In genomic region chr1:15701784-15702183, GRCh38 we compare ENCODE assay signal across 27 cellular contexts. TPM values are rescaled to one million over a fixed set of nuclear protein-coding genes. Genes with fewer than 3 reads are reported as not detected.
DNase-seq lines count a peak whose midpoint lies in the region; ATAC-seq, FAIRE-seq and TF ChIP-seq lines count a peak whose summit lies in the region.
"Had no signal": no experiment of that assay in that cellular context is flagged by ENCODE, and none has a peak within 500 bp of the region (broad histone marks: within the 10 kb centered on the region; RNA-seq: fewer than 3 reads in every experiment).

No MANE protein-coding gene starts in this region.

- no peak overlapping the region for H2AK9ac ChIP-seq in IMR-90 (replicated peaks; ENCODE audit: low read depth, low read length, poor library complexity)

- no peak for ATAC-seq in IMR-90 (ENCODE audit: low read depth)
- ATAC-seq in CD4-positive, alpha-beta T cell (ENCODE audit: poor library complexity): no peak
- ATAC-seq: effector memory CD8-positive, alpha-beta T cell had no signal

- H3K23ac ChIP-seq in IMR-90 (ENCODE audit: low read depth, low read length) (no peak overlapping the region), neuronal stem cell (ENCODE audit: low read depth, low read length, poor library complexity) (no peak overlapping the region)

- dilution Hi-C loops in IMR-90 (cut with HindIII; ENCODE audit: low sequenced_read_pairs, unreplicated experiment): no loop called here

- no peak for TF ChIP-seq CTCF in IMR-90 (conservative IDR thresholded peaks at IDR 0.05; ENCODE audit: low read depth, low read length)
- no peak for TF ChIP-seq CTCF in bronchial epithelial cell (IDR thresholded peaks at IDR 0.05; ENCODE audit: insufficient read depth, low read length, severe bottlenecking)
- no peak for TF ChIP-seq CTCF in tibial artery (IDR thresholded peaks at IDR 0.05)
- no peak for TF ChIP-seq CTCF in CD4-positive, alpha-beta T cell (IDR thresholded peaks at IDR 0.05)

- no peak overlapping the region for H3K4me3 ChIP-seq in IMR-90 (ENCODE audit: insufficient read depth, low read depth, low read length)
- H3K4me3 ChIP-seq in bronchial epithelial cell (ENCODE audit: low read depth, low read length): no peak overlapping the region
- no peak overlapping the region for H3K4me3 ChIP-seq in neuronal stem cell (ENCODE audit: low read length in 2 of 2)
- no peak overlapping the region for H3K4me3 ChIP-seq in tibial artery
- H3K4me3 ChIP-seq: esophagus muscularis mucosa, lung, SK-N-MC had no signal

- H4K5ac ChIP-seq in IMR-90 (ENCODE audit: low read depth, low read length): no peak overlapping the region

- no peak overlapping the region for H3K9ac ChIP-seq in IMR-90 (ENCODE audit: low read depth, low read length)
- H3K9ac ChIP-seq in neuronal stem cell (ENCODE audit: low read depth, low read length, poor library complexity): no peak overlapping the region

- peaks cover 28% of the 10 kb centered on the region for H4K20me1 ChIP-seq in IMR-90 (ENCODE audit: insufficient read depth, low read length)

- 80% methylated on average over 2 of the region's 8 CpGs; no CpG with 5 or more reads in 1 of the 2 experiments for WGBS in IMR-90 (ENCODE audit: extremely low coverage in 2 of 2, insufficient read length in 1 of 2), 2 experiments
- no CpG with 5 or more reads among the region's 8 CpGs for WGBS in neuronal stem cell (ENCODE audit: extremely low coverage in 2 of 2, insufficient read length in 2 of 2, insufficient replicate concordance in 1 of 2), 2 donors

- H2BK15ac ChIP-seq in IMR-90 (ENCODE audit: low read depth, low read length) (no peak overlapping the region), neuronal stem cell (ENCODE audit: low read length) (no peak overlapping the region)

- H4K91ac ChIP-seq in IMR-90 (ENCODE audit: insufficient read depth, low read depth, low read length): no peak overlapping the region
- no peak overlapping the region for H4K91ac ChIP-seq in neuronal stem cell (ENCODE audit: low read depth, low read length, poor library complexity)

- no peak for TF ChIP-seq POLR2A in IMR-90 (IDR thresholded peaks at IDR 0.05; ENCODE audit: low read depth, low read length)

- no peak overlapping the region for H3K27ac Mint-ChIP-seq in CD4-positive, alpha-beta T cell
- H3K27ac Mint-ChIP-seq: CD4-positive, CD25-positive, alpha-beta regulatory T cell had no signal

- in situ Hi-C loops in IMR-90 (cut with MboI; ENCODE audit: low sequenced_read_pairs): no loop called here

- no TSS peak for BruUV-seq in IMR-90 (replicated peaks; lab: Mats Ljungman, UMichigan)

- H3K4me3 Mint-ChIP-seq in CD4-positive, alpha-beta T cell: no peak overlapping the region
- H3K4me3 Mint-ChIP-seq: brain; CD4-positive, CD25-positive, alpha-beta regulatory T cell; effector memory CD8-positive, alpha-beta T cell had no signal

- H3K27me3 Mint-ChIP-seq in CD4-positive, alpha-beta T cell: no peaks in the 10 kb centered on the region
- H3K27me3 Mint-ChIP-seq: CD4-positive, CD25-positive, alpha-beta regulatory T cell; effector memory CD8-positive, alpha-beta T cell had no signal

- H3K36me3 ChIP-seq in IMR-90 (ENCODE audit: control insufficient read depth, insufficient read depth, low read length): peaks cover 2% of the 10 kb centered on the region; the same call in 1 of the 2 replicates
- H3K36me3 ChIP-seq in bronchial epithelial cell (ENCODE audit: control insufficient read depth, insufficient read depth, low read length): peaks cover 11% of the 10 kb centered on the region
- H3K36me3 ChIP-seq in neuronal stem cell (replicated peaks in 1 of 2; ENCODE audit: control insufficient read depth in 2 of 2, insufficient read depth in 2 of 2, low read length in 2 of 2): peaks cover 0 to 16% of the 10 kb centered on the region in 2 donors
- peaks cover 0 to 18% (median 0%) of the 10 kb centered on the region in 3 donors for H3K36me3 ChIP-seq in tibial artery

- H2BK5ac ChIP-seq in IMR-90 (ENCODE audit: low read depth, low read length, poor library complexity, severe bottlenecking): no peak overlapping the region
- no peak overlapping the region for H2BK5ac ChIP-seq in neuronal stem cell (ENCODE audit: low read length)

- H3K27ac ChIP-seq in IMR-90 (ENCODE audit: insufficient read depth, low read length) (no peak overlapping the region), neuronal stem cell (replicated peaks; ENCODE audit: low read length) (no peak overlapping the region), tibial artery (peak overlapping the region; percentile 82 to 91)
- H3K27ac ChIP-seq in CD4-positive, alpha-beta T cell (ENCODE audit: low read depth, low read length): no peak overlapping the region
- H3K27ac ChIP-seq: neutrophil, SK-N-MC had no signal

- peaks cover 21% of the 10 kb centered on the region for H3K36me3 Mint-ChIP-seq in CD4-positive, alpha-beta T cell (ENCODE audit: low read depth)

- peak; percentile 80 for FAIRE-seq in bronchial epithelial cell (lab: Jason Lieb, UNC)
- FAIRE-seq: colon had no signal

- no peak overlapping the region for H2BK20ac ChIP-seq in IMR-90 (ENCODE audit: low read depth, low read length)

- no peaks in the 10 kb centered on the region for H3K9me3 Mint-ChIP-seq in CD4-positive, alpha-beta T cell
- H3K9me3 Mint-ChIP-seq: effector memory CD8-positive, alpha-beta T cell had no signal

- no peak overlapping the region for H3K56ac ChIP-seq in IMR-90 (ENCODE audit: extremely low read depth, insufficient read depth, low read length)

- H3K4me2 ChIP-seq in IMR-90 (ENCODE audit: low read depth, low read length) (no peak overlapping the region), neuronal stem cell (ENCODE audit: insufficient read depth, low read length, poor library complexity, severe bottlenecking) (no peak overlapping the region)

- H3K4ac ChIP-seq in IMR-90 (ENCODE audit: low read depth, low read length) (no peak overlapping the region), neuronal stem cell (ENCODE audit: low read length) (no peak overlapping the region)

- CTCF ChIA-PET in IMR-90 (lab: Yijun Ruan, JAX): no interaction called here
- CTCF ChIA-PET in CD4-positive, alpha-beta T cell (lab: Charles Lee): no interaction called here

- H3K14ac ChIP-seq in IMR-90 (replicated peaks; ENCODE audit: low read depth, low read length) (no peak overlapping the region), neuronal stem cell (ENCODE audit: low read length) (no peak overlapping the region)

- H3K9me1 ChIP-seq in IMR-90 (ENCODE audit: insufficient read depth, low read length): peaks cover 12% of the 10 kb centered on the region

- H3K4me1 ChIP-seq in IMR-90 (ENCODE audit: control insufficient read depth, insufficient read depth, low read length): peaks cover 15% of the 10 kb centered on the region; the same call in 1 of the 2 replicates
- H3K4me1 ChIP-seq in neuronal stem cell (ENCODE audit: control insufficient read depth in 2 of 2, insufficient read depth in 1 of 2, low read depth in 1 of 2, low read length in 2 of 2): peaks cover 0 to 5% of the 10 kb centered on the region in 2 donors
- peaks cover 0 to 74% (median 46%) of the 10 kb centered on the region in 4 donors for H3K4me1 ChIP-seq in tibial artery

- H2BK12ac ChIP-seq in neuronal stem cell (ENCODE audit: low read length): no peak overlapping the region

- H2AK5ac ChIP-seq in IMR-90 (ENCODE audit: low read depth, low read length) (no peak overlapping the region), neuronal stem cell (ENCODE audit: low read depth, low read length) (no peak overlapping the region)

- POLR2A ChIA-PET in IMR-90 (lab: Charles Lee; ENCODE audit: unreplicated experiment): no interaction called here
- POLR2A ChIA-PET in CD4-positive, alpha-beta T cell (lab: Charles Lee): no interaction called here

- H2AFZ ChIP-seq in IMR-90 (replicated peaks; ENCODE audit: low read length, poor library complexity): peak overlapping the region; percentile 23
- no peak overlapping the region for H2AFZ ChIP-seq in neuronal stem cell (ENCODE audit: low read length)

- H3K79me1 ChIP-seq in IMR-90 (ENCODE audit: low read depth in 1 of 2, low read length in 2 of 2): peaks cover 46 to 72% of the 10 kb centered on the region in 2 experiments
- H3K79me1 ChIP-seq in neuronal stem cell (ENCODE audit: low read depth, low read length): peaks cover 10% of the 10 kb centered on the region

- H3K9me3 ChIP-seq in IMR-90 (ENCODE audit: control insufficient read depth, insufficient read depth, low read length) (no peaks in the 10 kb centered on the region), neuronal stem cell (replicated peaks in 1 of 2; ENCODE audit: control insufficient read depth in 2 of 2, insufficient read depth in 1 of 2, low read depth in 1 of 2, low read length in 2 of 2) (peaks cover 0 to 2% of the 10 kb centered on the region in 2 donors), tibial artery (no peaks in the 10 kb centered on the region)
- H3K9me3 ChIP-seq in CD4-positive, alpha-beta T cell (ENCODE audit: control insufficient read depth, low read length): no peaks in the 10 kb centered on the region
- H3K9me3 ChIP-seq: esophagus muscularis mucosa, neutrophil had no signal

- H3K4me1 Mint-ChIP-seq in CD4-positive, alpha-beta T cell (ENCODE audit: low read depth): peaks cover 40% of the 10 kb centered on the region

- intact Hi-C loops in IMR-90 (cut with micrococcal nuclease): loop anchor here (5.0 kb wide), 2 partner anchors 84 to 104 kb away; partner anchors contain the start of gene DDI2
- intact Hi-C loops in tibial artery (cut with DNase I; ENCODE audit: low total_unique reads): no loop called here
- intact Hi-C loops in CD4-positive, alpha-beta T cell (cut with DNase I, micrococcal nuclease): no loop called here

- DNase-seq in IMR-90 (no peak), bronchial epithelial cell (ENCODE audit: low read depth) (no peak), neuronal stem cell (ENCODE audit: low spot score) (no peak), tibial artery (no peak), activated T-cell treated with anti-CD3 and anti-CD28 coated beads for 4 hours (no peak)
- DNase-seq in stimulated activated naive CD4-positive, alpha-beta T cell treated with Interleukin-2 at 50 U/mL for 16 hours (lab: John Stamatoyannopoulos, UW): no peak
- no peak for DNase-seq in CD4-positive, alpha-beta T cell
- DNase-seq: activated CD4-positive, alpha-beta T cell treated with anti-CD3 and anti-CD28 coated beads for 4 hours; activated naive CD4-positive, alpha-beta T cell; activated T-cell treated with anti-CD3 and anti-CD28 coated beads, Interleukin-2, amount 50 U/mL, for 48 hours; CD4-positive, CD25-positive, alpha-beta regulatory T cell; DMS 273 treated with DMSO at 0.1 percent for 48 hours; effector memory CD8-positive, alpha-beta T cell; KG1; NCI-H526 treated with DMSO at 0.1 percent for 48 hours; T-helper 2 cell had no signal

- TF ChIP-seq RAD21 in IMR-90 (IDR thresholded peaks at IDR 0.05; ENCODE audit: low read length): no peak

- H3K18ac ChIP-seq in IMR-90 (ENCODE audit: low read depth, low read length) (no peak overlapping the region), neuronal stem cell (ENCODE audit: low read length) (peak overlapping the region; percentile 38)

- H3K27me3 ChIP-seq in IMR-90 (ENCODE audit: control insufficient read depth, insufficient read depth, low read length): no peaks in the 10 kb centered on the region
- H3K27me3 ChIP-seq in bronchial epithelial cell (ENCODE audit: control insufficient read depth, insufficient read depth, low read length): no peaks in the 10 kb centered on the region
- no peaks in the 10 kb centered on the region for H3K27me3 ChIP-seq in neuronal stem cell (ENCODE audit: control insufficient read depth in 3 of 3, insufficient read depth in 3 of 3, low read depth in 1 of 3, low read length in 3 of 3)
- H3K27me3 ChIP-seq in tibial artery: no peaks in the 10 kb centered on the region
- H3K27me3 ChIP-seq in CD4-positive, alpha-beta T cell (ENCODE audit: control insufficient read depth, insufficient read depth, low read length): no peaks in the 10 kb centered on the region
- H3K27me3 ChIP-seq: esophagus muscularis mucosa, neutrophil had no signal

- H4K8ac ChIP-seq in IMR-90 (ENCODE audit: low read depth in 2 of 2, low read length in 2 of 2) (no peak overlapping the region), neuronal stem cell (ENCODE audit: low read depth, low read length) (no peak overlapping the region)

- H2BK120ac ChIP-seq in IMR-90 (ENCODE audit: low read depth, low read length): no peak overlapping the region
- H2BK120ac ChIP-seq in neuronal stem cell (ENCODE audit: low read depth, low read length): no peak overlapping the region

RNA-seq across cellular contexts. Expression of gene PLEKHM2, which starts 17.7 kb away (rescaled TPM):
- total RNA-seq in IMR-90 (2012; rRNA removed) (23.1 and 24.7 TPM in 2 replicates), bronchial epithelial cell (52.0 and 60.6 TPM in 2 replicates)
- polyA plus RNA-seq in IMR-90 (2012; rRNA removed): 48.0 and 51.2 TPM in 2 replicates
- polyA plus RNA-seq in IMR-90 (2012; cell fraction: cytosol; rRNA removed): 36.8 and 54.1 TPM in 2 replicates
- polyA plus RNA-seq in IMR-90 (2012; cell fraction: nucleus; rRNA removed; ENCODE audit: low replicate concordance): 90.9 and 180 TPM in 2 replicates
- 40.8 TPM for polyA plus RNA-seq in neuronal stem cell (2013, experiment 1 of 2)
- polyA plus RNA-seq in neuronal stem cell (2013, experiment 2 of 2): 41.5 TPM
- total RNA-seq in CD4-positive, alpha-beta T cell: 10 to 100 TPM; 77.5 to 82.0 TPM

RNA-seq across cellular contexts. Expression of gene SLC25A34, which starts 34.3 kb away (rescaled TPM):
- total RNA-seq in IMR-90 (2012; rRNA removed) (under 0.01 TPM in 1 of 2 replicates, not detected in the other), bronchial epithelial cell (under 0.01 and 0.38 TPM in 2 replicates)
- polyA plus RNA-seq in IMR-90 (2012; rRNA removed): 0.72 and 1.1 TPM in 2 replicates
- 0.08 and 0.45 TPM in 2 replicates for polyA plus RNA-seq in IMR-90 (2012; cell fraction: cytosol; rRNA removed)
- polyA plus RNA-seq in IMR-90 (2012; cell fraction: nucleus; rRNA removed; ENCODE audit: low replicate concordance): 5.3 and 9.5 TPM in 2 replicates
- polyA plus RNA-seq in neuronal stem cell (2013, experiment 1 of 2): 0.33 TPM
- 0.32 TPM for polyA plus RNA-seq in neuronal stem cell (2013, experiment 2 of 2)
- total RNA-seq in CD4-positive, alpha-beta T cell: 1 to 10 TPM; 1.9 to 2.8 TPM
- polyA plus RNA-seq: CD4-positive, CD25-positive, alpha-beta regulatory T cell had no signal

RNA-seq across cellular contexts. Expression of gene TMEM82, which starts 40.5 kb away (rescaled TPM):
- total RNA-seq in IMR-90 (2012; rRNA removed) (not detected in 2 replicates), bronchial epithelial cell (not detected in 2 replicates)
- not detected in 2 replicates for polyA plus RNA-seq in IMR-90 (2012; rRNA removed)
- not detected in 2 replicates for polyA plus RNA-seq in IMR-90 (2012; cell fraction: cytosol; rRNA removed)
- not detected in 2 replicates for polyA plus RNA-seq in IMR-90 (2012; cell fraction: nucleus; rRNA removed; ENCODE audit: low replicate concordance)
- polyA plus RNA-seq in neuronal stem cell (2013, experiment 1 of 2): not detected
- not detected for polyA plus RNA-seq in neuronal stem cell (2013, experiment 2 of 2)
- not detected for total RNA-seq in CD4-positive, alpha-beta T cell
- total RNA-seq: activated CD8-positive, alpha-beta memory T cell treated with anti-CD3 and anti-CD28 coated beads for 36 hours; CD4-positive, CD25-positive, alpha-beta regulatory T cell; esophagus muscularis mucosa; glomerular endothelial cell; HT1080; kidney epithelial cell; lung; RPMI7951 had no signal
- polyA plus RNA-seq: CD4-positive, CD25-positive, alpha-beta regulatory T cell; lung had no signal

RNA-seq across cellular contexts. Expression of gene FBLIM1, which starts 56.8 kb away (rescaled TPM):
- 43.6 and 52.2 TPM in 2 replicates for total RNA-seq in IMR-90 (2012; rRNA removed)
- polyA plus RNA-seq in IMR-90 (2012; rRNA removed): 140 and 159 TPM in 2 replicates
- polyA plus RNA-seq in IMR-90 (2012; cell fraction: cytosol; rRNA removed): 157 and 164 TPM in 2 replicates
- 95.1 and 141 TPM in 2 replicates for polyA plus RNA-seq in IMR-90 (2012; cell fraction: nucleus; rRNA removed; ENCODE audit: low replicate concordance)
- 60.9 and 72.4 TPM in 2 replicates for total RNA-seq in bronchial epithelial cell
- polyA plus RNA-seq in neuronal stem cell (2013, experiment 1 of 2): 11.5 TPM
- polyA plus RNA-seq in neuronal stem cell (2013, experiment 2 of 2): 11.4 TPM
- under 1 TPM in 1 of 2 experiments, not detected in 1; 0.50 TPM for total RNA-seq in CD4-positive, alpha-beta T cell
- total RNA-seq: activated CD8-positive, alpha-beta memory T cell treated with anti-CD3 and anti-CD28 coated beads for 36 hours; CD4-positive, CD25-positive, alpha-beta regulatory T cell had no signal

Comparison
In these comparisons a context has a peak if more than half of its experiments do, and no peak if none do; other contexts are left out.
1. H3K27ac ChIP-seq: peak in tibial artery (2 of 2); none in IMR-90 (single experiment), neuronal stem cell (single experiment) and CD4-positive, alpha-beta T cell (single experiment).